14 cellular contexts compared by ENCODE assay signal in the genomic region with DNA sequence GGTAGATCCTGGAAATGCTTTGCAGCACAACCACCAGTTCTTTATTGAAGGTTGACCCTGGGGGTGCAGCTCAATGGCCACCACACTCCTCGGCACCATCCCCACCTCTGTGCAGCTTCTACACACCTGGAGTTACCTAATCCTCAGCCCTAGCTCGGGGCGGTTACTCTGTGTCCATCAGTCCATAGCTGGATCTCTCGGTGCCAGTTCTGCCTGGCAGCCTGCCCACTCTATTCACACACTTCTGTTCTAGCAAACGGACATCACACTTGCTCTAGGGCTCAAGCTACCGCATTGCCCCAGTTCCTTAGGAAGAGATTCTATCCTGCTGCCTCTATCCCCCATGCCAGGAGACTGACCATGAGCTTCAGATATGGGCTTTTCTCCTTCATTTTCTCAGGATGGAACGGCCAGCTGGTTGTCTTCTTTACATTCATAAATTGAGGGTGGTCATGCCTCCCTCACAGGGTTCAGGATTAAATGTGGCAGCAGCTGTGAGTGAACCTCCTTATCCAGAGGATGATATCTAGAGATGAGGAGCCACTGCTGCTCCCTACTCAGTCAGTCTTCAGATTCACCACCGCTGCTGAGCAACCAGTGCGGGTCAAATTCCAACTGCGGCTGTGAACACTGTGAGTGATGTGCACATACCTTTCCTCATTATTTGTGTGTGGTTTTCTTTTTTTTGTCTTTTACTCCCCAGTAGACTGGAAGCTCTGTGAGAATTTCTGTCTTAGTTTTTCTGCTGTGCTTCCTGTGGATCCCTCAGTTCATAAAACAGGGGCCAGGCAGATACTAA.
DNase-seq lines count a peak whose midpoint lies in the region; ATAC-seq, FAIRE-seq and TF ChIP-seq lines count a peak whose summit lies in the region.
"Had no signal": no experiment of that assay in that cellular context is flagged by ENCODE, and none has a peak within 500 bp of the region (broad histone marks: within the 10 kb centered on the region; RNA-seq: fewer than 3 reads in every experiment).

No MANE protein-coding gene starts in this region.

- H3K9me2 ChIP-seq in hepatocyte (replicated peaks; ENCODE audit: insufficient read depth), result no peaks in the 10 kb centered on the region

- intact Hi-C loops in body of pancreas (cut with DNase I), result no loop called here

- CTCF ChIA-PET in RWPE1 (lab: Yijun Ruan, JAX), result interaction anchor here (0.5 kb wide), 1 partner anchor 334 kb away, joined by 3 read pairs; no protein-coding TSS in a partner anchor

- no peak for FAIRE-seq in small intestine (lab: Jason Lieb, UNC)
- FAIRE-seq: H54 had no signal

- H3K4me1 ChIP-seq in body of pancreas (no peaks in the 10 kb centered on the region), hepatocyte (ENCODE audit: insufficient read depth) (no peaks in the 10 kb centered on the region), small intestine (ENCODE audit: control insufficient read depth in 2 of 2, insufficient read depth in 1 of 2, low read depth in 1 of 2, low read length in 1 of 2) (no peaks in the 10 kb centered on the region)

- ATAC-seq in body of pancreas, result no peak

- H4K20me1 ChIP-seq in hepatocyte (ENCODE audit: insufficient read depth, poor library complexity, severe bottlenecking), result no peaks in the 10 kb centered on the region

- DNase-seq in SHP77 treated with DMSO at 0.1 percent for 48 hours (lab: John Stamatoyannopoulos, UW), result peak; percentile 24
- peak; percentile 21 to 75 (median 54) for DNase-seq in body of pancreas
- DNase-seq in hepatocyte (ENCODE audit: low spot score), result peak; percentile 40
- peak; percentile 30 for DNase-seq in small intestine
- DNase-seq in islet precursor cell, result no peak
- DNase-seq in Ammon's horn (ENCODE audit: low spot score), result no peak
- DNase-seq in RWPE1 (ENCODE audit: low spot score), result no peak
- DNase-seq: ACHN, AML-193, DMS79 treated with DMSO at 0.1 percent for 48 hours, HFFc6, NCI-H1092 treated with DMSO at 0.1 percent for 48 hours, NCI-H146 had no signal

- no peaks in the 10 kb centered on the region for H3K9me3 ChIP-seq in body of pancreas
- no peaks in the 10 kb centered on the region for H3K9me3 ChIP-seq in hepatocyte (ENCODE audit: low read depth)
- H3K9me3 ChIP-seq in small intestine (ENCODE audit: control insufficient read depth, low read depth), result no peaks in the 10 kb centered on the region

- no peak for TF ChIP-seq POLR2A in body of pancreas (IDR thresholded peaks at IDR 0.05)

- H3K4me2 ChIP-seq in hepatocyte, result no peak overlapping the region

- WGBS in body of pancreas, 2 donors, result 49 to 53% methylated on average over 10 of the region's 10 CpGs
- WGBS in hepatocyte (ENCODE audit: low lambda C conversion rate, missing lambda C conversion rate), result 73% methylated on average over 10 of the region's 10 CpGs
- WGBS in small intestine, 3 donors, result 47 to 71% (median 53%) methylated on average over 10 of the region's 10 CpGs

- no peak overlapping the region for H3K4me3 ChIP-seq in body of pancreas
- H3K4me3 ChIP-seq in hepatocyte, result no peak overlapping the region
- no peak overlapping the region for H3K4me3 ChIP-seq in small intestine (ENCODE audit: low read depth in 1 of 2, low read length in 2 of 2)

- POLR2A ChIA-PET in RWPE1 (lab: Yijun Ruan, JAX; ENCODE audit: low non-redundant PET), result no interaction called here

- TF ChIP-seq CTCF in body of pancreas (IDR thresholded peaks at IDR 0.05), result no peak
- TF ChIP-seq CTCF in hepatocyte (IDR thresholded peaks at IDR 0.05; ENCODE audit: poor library complexity), result no peak
- TF ChIP-seq CTCF in RWPE1 (conservative IDR thresholded peaks at IDR 0.05; ENCODE audit: low read depth), result no peak

- H3K79me2 ChIP-seq in hepatocyte, result no peaks in the 10 kb centered on the region

- H3K36me3 ChIP-seq in body of pancreas (replicated peaks in 1 of 2; ENCODE audit: insufficient read depth in 1 of 2, low read depth in 2 of 2) (no peaks in the 10 kb centered on the region), hepatocyte (replicated peaks; ENCODE audit: insufficient read depth, low read depth) (no peaks in the 10 kb centered on the region), small intestine (ENCODE audit: control insufficient read depth in 2 of 2, insufficient read depth in 2 of 2, low read length in 2 of 2) (no peaks in the 10 kb centered on the region)

- no peaks in the 10 kb centered on the region for H3K27me3 ChIP-seq in body of pancreas
- H3K27me3 ChIP-seq in hepatocyte, result no peaks in the 10 kb centered on the region
- no peaks in the 10 kb centered on the region for H3K27me3 ChIP-seq in small intestine (ENCODE audit: control insufficient read depth in 2 of 2, insufficient read depth in 2 of 2, low read length in 2 of 2)

- no peak overlapping the region for H2AFZ ChIP-seq in hepatocyte

- H3K27ac ChIP-seq in body of pancreas (no peak overlapping the region), hepatocyte (no peak overlapping the region), small intestine (ENCODE audit: low read depth in 1 of 2, low read length in 1 of 2) (no peak overlapping the region), RWPE1 (no peak overlapping the region)

Comparison
In these comparisons a context has a peak if more than half of its experiments do, and no peak if none do; other contexts are left out.
1. DNase-seq: peak in SHP77 treated with DMSO at 0.1 percent for 48 hours (single experiment), body of pancreas (4 of 4), hepatocyte (single experiment) and small intestine (single experiment); none in islet precursor cell (single experiment), Ammon's horn (single experiment) and RWPE1 (single experiment).